ENCODE assay signal across 8 cellular contexts in the genomic region with DNA sequence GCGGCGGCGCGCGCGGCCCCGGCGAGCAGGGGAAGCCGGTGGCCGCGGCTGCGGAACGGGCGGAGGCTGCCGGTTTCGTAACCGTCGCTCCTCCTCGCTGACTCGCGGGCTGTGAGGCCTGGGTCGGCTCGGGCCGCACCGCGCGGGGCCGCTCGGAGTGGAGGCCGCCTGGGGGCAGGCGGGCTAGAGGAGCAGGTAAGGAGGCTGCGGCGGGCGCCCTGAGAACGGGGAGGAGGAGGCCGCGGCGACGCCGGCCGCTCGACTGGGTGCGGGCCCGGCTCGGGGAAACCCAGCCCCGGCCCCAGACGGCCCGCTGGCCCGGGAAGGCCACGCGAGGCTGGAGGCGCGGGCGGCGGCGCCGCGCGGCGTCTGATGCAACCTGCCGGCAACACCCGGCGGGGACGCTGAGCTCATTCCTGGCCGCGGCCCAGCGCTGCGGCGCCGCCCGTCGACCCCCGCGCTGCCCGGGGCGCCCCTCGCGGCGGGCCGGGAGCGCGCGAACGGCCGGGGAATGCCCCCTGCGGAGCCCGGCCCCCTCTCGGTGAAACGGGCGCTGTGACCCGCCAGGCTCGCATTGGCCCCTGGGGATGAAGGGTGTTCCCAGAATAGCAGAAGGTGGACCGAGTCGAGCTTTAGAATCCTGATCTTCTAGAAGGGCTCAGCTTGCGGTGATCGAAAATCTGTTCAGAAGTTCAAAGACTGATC. TPM values are rescaled to one million over a fixed set of nuclear protein-coding genes. Genes with fewer than 3 reads are reported as not detected.
DNase-seq lines count a peak whose midpoint lies in the region; ATAC-seq, FAIRE-seq and TF ChIP-seq lines count a peak whose summit lies in the region.

TSS of gene CEBPG (plus strand) at position 9 of the 705 bp plus-strand sequence. CDS start 5,531 bp downstream, outside the sequence.

- peak within 1 kb of the TSS; percentile 75 for H3K4me3 ChIP-seq in Jurkat, Clone E6-1 (ENCODE audit: low read length)
- H3K4me3 ChIP-seq in cardiac fibroblast (replicated peaks in 1 of 2; ENCODE audit: low read depth in 2 of 2, low read length in 2 of 2) (peak within 1 kb of the TSS; percentile 57 to 73), kidney (ENCODE audit: low read length in 2 of 2) (peak within 1 kb of the TSS; percentile 74 to 89)

- no peaks in the 10 kb centered on the region for H3K36me3 ChIP-seq in kidney (ENCODE audit: control insufficient read depth in 1 of 2, insufficient read depth in 2 of 2, low read length in 2 of 2)

- peak within 1 kb of the TSS; percentile 56 to 75 for H3K9ac ChIP-seq in kidney (ENCODE audit: low read length in 2 of 2)

- ATAC-seq in GM21737 (IDR thresholded peaks at IDR 0.05; ENCODE audit: unreplicated experiment) = peak; percentile 46

- TF ChIP-seq CTCF in cardiac fibroblast (IDR thresholded peaks at IDR 0.05; ENCODE audit: low read depth, low read length) = no peak
- peak; percentile 15 for TF ChIP-seq CTCF in kidney (IDR thresholded peaks at IDR 0.05; ENCODE audit: borderline replicate concordance, extremely low read depth, insufficient read depth)

- intact Hi-C loops in kidney (cut with DNase I) = no loop called here

- H3K9me3 ChIP-seq in kidney (ENCODE audit: control insufficient read depth in 1 of 2, low read length in 2 of 2) = no peaks in the 10 kb centered on the region

- no peak for FAIRE-seq in kidney (lab: Jason Lieb, UNC)

- DNase-seq in NCI-H2029 (lab: John Stamatoyannopoulos, UW) (peak; percentile 42), NCI-H2029 treated with DMSO at 0.1 percent for 48 hours (lab: John Stamatoyannopoulos, UW) (no peak), T-helper 2 cell (peak in 3 of 5 experiments; percentile 35 to 60 (median 39)), cardiac fibroblast (ENCODE audit: low read depth in 2 of 2) (peak; percentile 55 to 72), kidney (peak; percentile 87)
- peak; percentile 9 for DNase-seq in Jurkat, Clone E6-1 (ENCODE audit: low read depth, low spot score)
- DNase-seq in stimulated activated CD4-positive, alpha-beta T cell treated with anti-CD3 and anti-CD28 coated beads, Interleukin-2, amount 100 ng/mL, for 48 hours = peak; percentile 45 to 48

- H3K27ac ChIP-seq in kidney (ENCODE audit: low read depth in 2 of 2, low read length in 2 of 2) = peak within 1 kb of the TSS; percentile 90 to 94

- peaks cover 19 to 23% of the 10 kb centered on the region in 2 donors for H3K4me1 ChIP-seq in kidney (ENCODE audit: control insufficient read depth in 1 of 2, insufficient read depth in 1 of 2, low read depth in 1 of 2, low read length in 2 of 2)

RNA-seq across cellular contexts. Expression of gene CEBPG, which starts in this region (rescaled TPM):
- polyA plus RNA-seq in Jurkat, Clone E6-1 (2012; ENCODE audit: insufficient read depth, insufficient read length) = 24.8 TPM
- 22.4 TPM for total RNA-seq in kidney
- polyA plus RNA-seq in kidney (ENCODE audit: insufficient read depth, low read depth, low replicate concordance) = 13.0 TPM
